In the genomic region with DNA sequence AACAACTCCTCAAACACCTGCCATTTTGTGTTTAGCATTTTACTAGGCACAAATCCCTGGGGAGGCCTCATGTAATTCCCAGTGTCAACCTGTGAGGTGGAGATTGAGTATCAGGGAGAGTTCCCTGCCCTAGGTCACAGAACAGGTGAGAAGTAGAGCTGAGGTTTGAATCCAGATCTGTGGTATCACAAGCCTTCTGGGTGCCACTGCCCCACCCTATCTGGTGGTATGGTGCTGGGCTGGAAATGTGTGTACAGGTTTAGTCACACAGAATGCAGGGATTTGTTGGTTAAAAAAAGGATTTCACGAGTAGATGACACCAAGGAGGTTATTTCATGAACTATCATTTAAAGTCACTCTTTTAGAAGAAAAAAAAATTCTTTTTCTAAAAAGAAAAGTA, we compare ENCODE assay signal across 31 cellular contexts. TPM values are rescaled to one million over a fixed set of nuclear protein-coding genes. Genes with fewer than 3 reads are reported as not detected.
"Had no signal": no experiment of that assay in that cellular context is flagged by ENCODE, and none has a peak within 500 bp of the region (broad histone marks: within the 10 kb centered on the region; RNA-seq: fewer than 3 reads in every experiment).

No MANE protein-coding gene starts in this region.

- H3K36me3 ChIP-seq: brain microvascular endothelial cell, WERI-Rb-1 had no signal

- H3K4me3 ChIP-seq: PC-9 had no signal

- H3K27me3 ChIP-seq: brain microvascular endothelial cell had no signal

- DNase-seq: activated CD4-positive, alpha-beta memory T cell treated with anti-CD3 and anti-CD28 coated beads, Interleukin-2, amount 10 ng/mL, durations not matched to agents 7 days and 5 days; activated CD4-positive, alpha-beta T cell treated with anti-CD3 and anti-CD28 coated beads for 1 hour; activated CD4-positive, alpha-beta T cell treated with anti-CD3 and anti-CD28 coated beads for 48 hours; activated CD4-positive, CD25-positive, alpha-beta regulatory T cell; activated CD8-positive, alpha-beta memory T cell treated with anti-CD3 and anti-CD28 coated beads for 24 hours; activated CD8-positive, alpha-beta memory T cell treated with anti-CD3 and anti-CD28 coated beads, Interleukin-2, amount 10 ng/mL, durations not matched to agents 7 days and 5 days; activated CD8-positive, alpha-beta memory T cell treated with anti-CD3 and anti-CD28 coated beads, Interleukin-2, amount 50 U/mL, for 48 hours; activated effector memory CD4-positive, alpha-beta T cell treated with Interleukin-2 at 50 U/mL for 16 hours; activated naive CD4-positive, alpha-beta T cell treated with anti-CD3 and anti-CD28 coated beads, Interleukin-2, amount 10 ng/mL, durations not matched to agents 7 days and 5 days; activated naive CD8-positive, alpha-beta T cell treated with anti-CD3 and anti-CD28 coated beads, Interleukin-2, amount 50 U/mL, for 24 hours; activated T-cell treated with anti-CD3 and anti-CD28 coated beads, Interleukin-2, amount 50 U/mL, for 48 hours; anterior cingulate cortex; brain microvascular endothelial cell; central memory CD4-positive, alpha-beta T cell; MM.1S; MV-4-11; NCI-H1092; NCI-H1436 treated with DMSO at 0.1 percent for 48 hours; NCI-H1694 treated with DMSO at 0.1 percent for 48 hours; NCI-H2029; NCI-H2107; NCI-H226; NCI-H524 treated with DMSO at 0.1 percent for 48 hours; SIG-M5; T1000; WERI-Rb-1 had no signal

- H3K4me2 ChIP-seq: KMS-11, PC-9 had no signal

- H3K9ac ChIP-seq: KMS-11 had no signal

- H3K27ac ChIP-seq: brain microvascular endothelial cell, KMS-11, PC-9, RWPE1, WERI-Rb-1 had no signal

- ATAC-seq: activated CD8-positive, alpha-beta memory T cell treated with anti-CD3 and anti-CD28 coated beads, Interleukin-2, amount 10 ng/mL, durations not matched to agents 7 days and 5 days; activated naive CD8-positive, alpha-beta T cell treated with anti-CD3 and anti-CD28 coated beads, Interleukin-2, amount 50 U/mL, for 24 hours; Right ventricle myocardium inferior had no signal

- H2AFZ ChIP-seq: PC-9 had no signal

RNA-seq across cellular contexts. Expression of a gene that starts 35.7 kb away (rescaled TPM):
- total RNA-seq: activated CD4-positive, alpha-beta memory T cell treated with anti-CD3 and anti-CD28 coated beads, Interleukin-2, amount 10 ng/mL, durations not matched to agents 7 days and 5 days; activated CD8-positive, alpha-beta memory T cell treated with anti-CD3 and anti-CD28 coated beads, Interleukin-2, amount 10 ng/mL, durations not matched to agents 7 days and 5 days; T-helper 1 cell treated with Interleukin-12 subunit alpha and Interleukin-12 subunit beta and Interleukin-4 antibody, amounts not matched to agents 30 ng/mL and 1 ng/mL, for 36 hours had no signal
